19 cellular contexts compared by ENCODE assay signal in genomic region chr17:61047517-61047916, GRCh38.
DNase-seq lines count a peak whose midpoint lies in the region; ATAC-seq and TF ChIP-seq lines count a peak whose summit lies in the region.
"Had no signal": no experiment of that assay in that cellular context is flagged by ENCODE, and none has a peak within 500 bp of the region (broad histone marks: within the 10 kb centered on the region; RNA-seq: fewer than 3 reads in every experiment).

No MANE protein-coding gene starts in this region.

- DNase-seq in adipocyte (ENCODE audit: low read depth) (peak; percentile 27), fibroblast of peridontal ligament (ENCODE audit: extremely low read depth) (peak; percentile 62), GM10266 (ENCODE audit: extremely low spot score) (no peak), GM20000 (ENCODE audit: low spot score) (no peak), OCI-M2 (lab: John Stamatoyannopoulos, UW; ENCODE audit: unreplicated experiment) (no peak)
- DNase-seq: ACHN; BE2C; C1 segment of cervical spinal cord; CD4-positive, CD25-positive, alpha-beta regulatory T cell; CD8-positive, alpha-beta memory T cell; COR-L47; DMS 273 treated with DMSO at 0.1 percent for 48 hours; DMS53; DND-41; EL; HCEC 1CT had no signal

- no peaks in the 10 kb centered on the region for H3K36me3 Mint-ChIP-seq in nephron (ENCODE audit: low read depth)

- H3K9ac ChIP-seq in adipocyte (ENCODE audit: low read length) = no peak overlapping the region

- peaks cover 38% of the 10 kb centered on the region for H3K4me1 ChIP-seq in adipocyte (ENCODE audit: control insufficient read depth, insufficient read depth, low read length)
- H3K4me1 ChIP-seq: BE2C had no signal

- H3K27me3 ChIP-seq in adipocyte (replicated peaks; ENCODE audit: control insufficient read depth, insufficient read depth, low read length) = no peaks in the 10 kb centered on the region
- H3K27me3 ChIP-seq: BE2C had no signal

- no peak overlapping the region for H3K4me3 ChIP-seq in adipocyte (ENCODE audit: low read length)
- H3K4me3 ChIP-seq: GM23338 had no signal

- no peaks in the 10 kb centered on the region for H3K9me3 ChIP-seq in adipocyte (ENCODE audit: control insufficient read depth, low read length)
- H3K9me3 ChIP-seq: BE2C had no signal

- peak overlapping the region in 2 of 3 experiments; percentile 75 to 88 for H3K27ac Mint-ChIP-seq in nephron
- H3K27ac Mint-ChIP-seq: GM23338 had no signal

- H3K4me1 Mint-ChIP-seq in nephron = peaks cover 27% of the 10 kb centered on the region
- H3K4me1 Mint-ChIP-seq: GM23338 had no signal

- no peak overlapping the region for H3K4me3 Mint-ChIP-seq in nephron
- H3K4me3 Mint-ChIP-seq: CD4-positive, CD25-positive, alpha-beta regulatory T cell; CD8-positive, alpha-beta memory T cell; GM23338 had no signal

- H3K36me3 ChIP-seq in adipocyte (ENCODE audit: control insufficient read depth, insufficient read depth, low read length, severe bottlenecking) = no peaks in the 10 kb centered on the region
- H3K36me3 ChIP-seq: BE2C had no signal

- H3K9me3 Mint-ChIP-seq in nephron = no peaks in the 10 kb centered on the region
- H3K9me3 Mint-ChIP-seq: CD4-positive, CD25-positive, alpha-beta regulatory T cell; CD8-positive, alpha-beta memory T cell; GM23338 had no signal

- TF ChIP-seq CTCF in nephron (IDR thresholded peaks at IDR 0.05; ENCODE audit: unreplicated experiment in 3 of 3) (no peak), GM10266 (IDR thresholded peaks at IDR 0.05; ENCODE audit: control insufficient read depth, insufficient read depth, low read depth, missing control alignments) (no peak), GM20000 (IDR thresholded peaks at IDR 0.05; ENCODE audit: extremely low read depth, missing control alignments) (no peak)

- no peak for ATAC-seq in HG03280 (IDR thresholded peaks at IDR 0.05; ENCODE audit: unreplicated experiment)
- ATAC-seq: GM23338 had no signal

- no peaks in the 10 kb centered on the region for H3K27me3 Mint-ChIP-seq in nephron (ENCODE audit: low read depth)
- H3K27me3 Mint-ChIP-seq: CD4-positive, CD25-positive, alpha-beta regulatory T cell; CD8-positive, alpha-beta memory T cell had no signal

Comparison
In these comparisons a context has a peak if more than half of its experiments do, and no peak if none do; other contexts are left out.
1. DNase-seq: peak in adipocyte (single experiment) and fibroblast of peridontal ligament (single experiment); none in GM10266 (single experiment), GM20000 (single experiment) and OCI-M2 (single experiment).